ENCODE assay signal across 9 cellular contexts in genomic region chr14:55327179-55327578, GRCh38.
DNase-seq lines count a peak whose midpoint lies in the region; ATAC-seq and TF ChIP-seq lines count a peak whose summit lies in the region.
"Had no signal": no experiment of that assay in that cellular context is flagged by ENCODE, and none has a peak within 500 bp of the region (broad histone marks: within the 10 kb centered on the region; RNA-seq: fewer than 3 reads in every experiment).

No MANE protein-coding gene starts in this region.

- H3K27ac Mint-ChIP-seq in activated naive CD4-positive, alpha-beta T cell treated with anti-CD3 and anti-CD28 coated beads, Interleukin-2, amount 50 U/mL, for 24 hours, result peak overlapping the region; percentile 63
- H3K27ac Mint-ChIP-seq in activated naive CD4-positive, alpha-beta T cell treated with anti-CD3 and anti-CD28 coated beads, Interleukin-2, amount 10 ng/mL, durations not matched to agents 7 days and 5 days, result no peak overlapping the region
- H3K27ac Mint-ChIP-seq in stimulated activated naive CD8-positive, alpha-beta T cell treated with anti-CD3 and anti-CD28 coated beads, Interleukin-15, amount 100 ng/mL, for 72 hours, result peak overlapping the region in 1 of 2 donors; percentile 13

- peak overlapping the region; percentile 16 for H3K4me3 Mint-ChIP-seq in activated naive CD4-positive, alpha-beta T cell treated with anti-CD3 and anti-CD28 coated beads, Interleukin-2, amount 50 U/mL, for 24 hours
- H3K4me3 Mint-ChIP-seq in activated naive CD4-positive, alpha-beta T cell treated with anti-CD3 and anti-CD28 coated beads, Interleukin-2, amount 10 ng/mL, durations not matched to agents 7 days and 5 days, result no peak overlapping the region
- no peak overlapping the region for H3K4me3 Mint-ChIP-seq in stimulated activated naive CD8-positive, alpha-beta T cell treated with anti-CD3 and anti-CD28 coated beads, Interleukin-15, amount 100 ng/mL, for 72 hours

- peak; percentile 69 for ATAC-seq in stimulated activated naive CD8-positive, alpha-beta T cell treated with anti-CD3 and anti-CD28 coated beads, Interleukin-15, amount 100 ng/mL, for 72 hours

- no peak for DNase-seq in activated naive CD4-positive, alpha-beta T cell treated with anti-CD3 and anti-CD28 coated beads, Interleukin-2, amount 10 ng/mL, durations not matched to agents 7 days and 5 days
- peak; percentile 27 for DNase-seq in NAMALWA (ENCODE audit: low spot score)
- DNase-seq in stimulated activated naive CD8-positive, alpha-beta T cell treated with anti-CD3 and anti-CD28 coated beads, Interleukin-15, amount 100 ng/mL, for 72 hours, result no peak
- no peak for DNase-seq in kidney glomerular epithelial cell (lab: John Stamatoyannopoulos, UW)
- DNase-seq in GM10266 (ENCODE audit: extremely low spot score), result no peak
- DNase-seq in NCI-H2029 treated with DMSO at 0.1 percent for 48 hours (lab: John Stamatoyannopoulos, UW), result no peak
- DNase-seq: glutamatergic neuron had no signal

- H3K9me3 ChIP-seq in HEK293 (ENCODE audit: control insufficient read depth, insufficient read depth, low read depth, low read length), result no peaks in the 10 kb centered on the region

- H3K4me1 Mint-ChIP-seq in activated naive CD4-positive, alpha-beta T cell treated with anti-CD3 and anti-CD28 coated beads, Interleukin-2, amount 50 U/mL, for 24 hours, result peaks cover 51% of the 10 kb centered on the region
- peaks cover 42% of the 10 kb centered on the region for H3K4me1 Mint-ChIP-seq in activated naive CD4-positive, alpha-beta T cell treated with anti-CD3 and anti-CD28 coated beads, Interleukin-2, amount 10 ng/mL, durations not matched to agents 7 days and 5 days
- H3K4me1 Mint-ChIP-seq in stimulated activated naive CD8-positive, alpha-beta T cell treated with anti-CD3 and anti-CD28 coated beads, Interleukin-15, amount 100 ng/mL, for 72 hours, result peaks cover 35% of the 10 kb centered on the region

- H3K4me3 ChIP-seq in HEK293 (ENCODE audit: low read depth, low read length), result no peak overlapping the region

- no peaks in the 10 kb centered on the region for H3K27me3 Mint-ChIP-seq in activated naive CD4-positive, alpha-beta T cell treated with anti-CD3 and anti-CD28 coated beads, Interleukin-2, amount 50 U/mL, for 24 hours
- H3K27me3 Mint-ChIP-seq in activated naive CD4-positive, alpha-beta T cell treated with anti-CD3 and anti-CD28 coated beads, Interleukin-2, amount 10 ng/mL, durations not matched to agents 7 days and 5 days, result no peaks in the 10 kb centered on the region
- H3K27me3 Mint-ChIP-seq in stimulated activated naive CD8-positive, alpha-beta T cell treated with anti-CD3 and anti-CD28 coated beads, Interleukin-15, amount 100 ng/mL, for 72 hours, result no peaks in the 10 kb centered on the region

- POLR2A ChIA-PET in HEK293 (lab: Yijun Ruan, JAX), result no interaction called here

- H3K4me1 ChIP-seq in HEK293 (ENCODE audit: control insufficient read depth, insufficient read depth, low read length), result peaks cover 12% of the 10 kb centered on the region

- H3K27ac ChIP-seq in HEK293 (ENCODE audit: extremely low read depth, low read depth, low read length), result no peak overlapping the region

- H3K36me3 ChIP-seq in HEK293 (ENCODE audit: control insufficient read depth in 2 of 2, insufficient read depth in 1 of 2, low read length in 2 of 2), result no peaks in the 10 kb centered on the region

- H3K9me3 Mint-ChIP-seq in activated naive CD4-positive, alpha-beta T cell treated with anti-CD3 and anti-CD28 coated beads, Interleukin-2, amount 50 U/mL, for 24 hours, result no peaks in the 10 kb centered on the region
- no peaks in the 10 kb centered on the region for H3K9me3 Mint-ChIP-seq in activated naive CD4-positive, alpha-beta T cell treated with anti-CD3 and anti-CD28 coated beads, Interleukin-2, amount 10 ng/mL, durations not matched to agents 7 days and 5 days
- no peaks in the 10 kb centered on the region for H3K9me3 Mint-ChIP-seq in stimulated activated naive CD8-positive, alpha-beta T cell treated with anti-CD3 and anti-CD28 coated beads, Interleukin-15, amount 100 ng/mL, for 72 hours

- CTCF ChIA-PET in activated naive CD4-positive, alpha-beta T cell treated with anti-CD3 and anti-CD28 coated beads, Interleukin-2, amount 10 ng/mL, durations not matched to agents 7 days and 5 days (lab: Charles Lee), result interaction anchor here (0.8 to 1.7 kb wide), 2 partner anchors 11 to 27 kb away, joined by 3 to 4 read pairs; no protein-coding TSS in a partner anchor
- CTCF ChIA-PET in HEK293 (lab: Yijun Ruan, JAX), result no interaction called here

- TF ChIP-seq CTCF in HEK293 (tag by site-specific recombination; IDR thresholded peaks at IDR 0.05) (no peak), GM10266 (IDR thresholded peaks at IDR 0.05; ENCODE audit: control insufficient read depth, insufficient read depth, low read depth, missing control alignments) (no peak)

- peaks cover 16% of the 10 kb centered on the region for H3K36me3 Mint-ChIP-seq in activated naive CD4-positive, alpha-beta T cell treated with anti-CD3 and anti-CD28 coated beads, Interleukin-2, amount 50 U/mL, for 24 hours
- peaks cover 3% of the 10 kb centered on the region for H3K36me3 Mint-ChIP-seq in activated naive CD4-positive, alpha-beta T cell treated with anti-CD3 and anti-CD28 coated beads, Interleukin-2, amount 10 ng/mL, durations not matched to agents 7 days and 5 days

TF ChIP-seq in HEK293, 187 proteins besides CTCF, POLR2A, EP300 and RAD21:
- TF ChIP-seq ZNF600 (tag by site-specific recombination; IDR thresholded peaks at IDR 0.05), result 0 out of 2 replicates have a peak, but pooled peaks have one; percentile 16
- no peak for TF ChIP-seq ZNF37A (tag by site-specific recombination; IDR thresholded peaks at IDR 0.05)
